Comparison of ENCODE assay signal across 14 cellular contexts in genomic region chr6:25016311-25016710, GRCh38.
DNase-seq lines count a peak whose midpoint lies in the region; TF ChIP-seq lines count a peak whose summit lies in the region.
"Had no signal": no experiment of that assay in that cellular context is flagged by ENCODE, and none has a peak within 500 bp of the region (broad histone marks: within the 10 kb centered on the region; RNA-seq: fewer than 3 reads in every experiment).

No MANE protein-coding gene starts in this region.

- H3K9me3 ChIP-seq in iPS-20b (ENCODE audit: insufficient read depth, low read depth, low read length): no peaks in the 10 kb centered on the region
- no peaks in the 10 kb centered on the region for H3K9me3 ChIP-seq in spleen

- no peak for TF ChIP-seq POLR2A in spleen (IDR thresholded peaks at IDR 0.05)

- no peak overlapping the region for H3K4me3 Mint-ChIP-seq in activated CD4-positive, alpha-beta T cell treated with anti-CD3 and anti-CD28 coated beads, Interleukin-2, amount 10 ng/mL, durations not matched to agents 7 days and 5 days
- H3K4me3 Mint-ChIP-seq: dendritic cell treated with granulocyte-macrophage colony-stimulating factor and Interleukin-4, amounts not matched to agents 40 ng/mL and 50 ng/mL, for 4 days; neural crest cell had no signal

- H3K4me3 ChIP-seq in iPS-20b (ENCODE audit: low read length) (no peak overlapping the region), spleen (no peak overlapping the region)

- H3K27me3 Mint-ChIP-seq in activated CD4-positive, alpha-beta T cell treated with anti-CD3 and anti-CD28 coated beads, Interleukin-2, amount 10 ng/mL, durations not matched to agents 7 days and 5 days: no peaks in the 10 kb centered on the region
- H3K27me3 Mint-ChIP-seq: stimulated activated naive CD8-positive, alpha-beta T cell treated with anti-CD3 and anti-CD28 coated beads, Interleukin-15, amount 100 ng/mL, for 72 hours had no signal

- 51 to 71% (median 60%) methylated on average over 4 of the region's 4 CpGs for WGBS in spleen, 5 donors

- no peak overlapping the region for H3K27ac ChIP-seq in iPS-20b (ENCODE audit: low read length)
- peak overlapping the region in 5 of 8 donors; percentile 34 to 84 (median 75) for H3K27ac ChIP-seq in spleen

- H3K4me1 ChIP-seq in iPS-20b (ENCODE audit: insufficient read depth, low read length) (peaks cover 13% of the 10 kb centered on the region; the same call in 1 of the 2 replicates), spleen (peaks cover 13 to 65% (median 53%) of the 10 kb centered on the region in 6 donors)

- TF ChIP-seq CTCF in spleen (IDR thresholded peaks at IDR 0.05 in 8 of 11, conservative IDR thresholded peaks at IDR 0.05 in 3 of 11): no peak

- peaks cover 41% of the 10 kb centered on the region for H3K4me1 Mint-ChIP-seq in activated CD4-positive, alpha-beta T cell treated with anti-CD3 and anti-CD28 coated beads, Interleukin-2, amount 10 ng/mL, durations not matched to agents 7 days and 5 days

- no peaks in the 10 kb centered on the region for H3K36me3 ChIP-seq in iPS-20b (ENCODE audit: insufficient read depth, low read depth, low read length)
- no peaks in the 10 kb centered on the region for H3K36me3 ChIP-seq in spleen

- H3K9ac ChIP-seq in iPS-20b (ENCODE audit: low read depth, low read length): peak overlapping the region; percentile 4; the same call in 1 of the 2 replicates

- intact Hi-C loops in spleen (cut with DNase I; ENCODE audit: low total_unique reads): no loop called here

- H3K27me3 ChIP-seq in iPS-20b (ENCODE audit: insufficient read depth, low read length) (no peaks in the 10 kb centered on the region), spleen (replicated peaks in 1 of 7) (no peaks in the 10 kb centered on the region)

- CTCF ChIA-PET in activated CD4-positive, alpha-beta T cell treated with anti-CD3 and anti-CD28 coated beads, Interleukin-2, amount 10 ng/mL, durations not matched to agents 7 days and 5 days (lab: Charles Lee): interaction anchor here (1.0 to 1.4 kb wide), 3 partner anchors 11 to 160 kb away, joined by 5 read pairs; no protein-coding TSS in a partner anchor

- no peak for DNase-seq in activated CD4-positive, alpha-beta T cell treated with anti-CD3 and anti-CD28 coated beads, Interleukin-2, amount 10 ng/mL, durations not matched to agents 7 days and 5 days
- no peak for DNase-seq in activated CD4-positive, alpha-beta T cell treated with anti-CD3 and anti-CD28 coated beads, Interleukin-2, amount 50 U/mL, for 1 hour
- DNase-seq in RPMI7951 (ENCODE audit: low read depth) (peak; percentile 53), spleen (no peak), C1 segment of cervical spinal cord (lab: John Stamatoyannopoulos, UW) (no peak), mucosa of gallbladder (ENCODE audit: low spot score) (no peak), DMS79 (lab: John Stamatoyannopoulos, UW) (no peak)
- DNase-seq: anterior cingulate cortex; DMS153; MM.1S; stimulated activated naive CD8-positive, alpha-beta T cell treated with anti-CD3 and anti-CD28 coated beads, Interleukin-15, amount 100 ng/mL, for 72 hours had no signal

- H3K36me3 Mint-ChIP-seq in activated CD4-positive, alpha-beta T cell treated with anti-CD3 and anti-CD28 coated beads, Interleukin-2, amount 10 ng/mL, durations not matched to agents 7 days and 5 days (ENCODE audit: low read depth): peaks cover 8% of the 10 kb centered on the region

- peak overlapping the region; percentile 52 for H3K27ac Mint-ChIP-seq in activated CD4-positive, alpha-beta T cell treated with anti-CD3 and anti-CD28 coated beads, Interleukin-2, amount 10 ng/mL, durations not matched to agents 7 days and 5 days
- H3K27ac Mint-ChIP-seq: dendritic cell treated with granulocyte-macrophage colony-stimulating factor and Interleukin-4, amounts not matched to agents 40 ng/mL and 50 ng/mL, for 4 days had no signal

- POLR2A ChIA-PET in activated CD4-positive, alpha-beta T cell treated with anti-CD3 and anti-CD28 coated beads, Interleukin-2, amount 10 ng/mL, durations not matched to agents 7 days and 5 days (lab: Charles Lee): no interaction called here

- no peaks in the 10 kb centered on the region for H3K9me3 Mint-ChIP-seq in activated CD4-positive, alpha-beta T cell treated with anti-CD3 and anti-CD28 coated beads, Interleukin-2, amount 10 ng/mL, durations not matched to agents 7 days and 5 days
- H3K9me3 Mint-ChIP-seq: dendritic cell treated with granulocyte-macrophage colony-stimulating factor and Interleukin-4, amounts not matched to agents 40 ng/mL and 50 ng/mL, for 4 days; neural crest cell; stimulated activated naive CD8-positive, alpha-beta T cell treated with anti-CD3 and anti-CD28 coated beads, Interleukin-15, amount 100 ng/mL, for 72 hours had no signal
